ENCODE assay signal across 8 cellular contexts in the genomic region with DNA sequence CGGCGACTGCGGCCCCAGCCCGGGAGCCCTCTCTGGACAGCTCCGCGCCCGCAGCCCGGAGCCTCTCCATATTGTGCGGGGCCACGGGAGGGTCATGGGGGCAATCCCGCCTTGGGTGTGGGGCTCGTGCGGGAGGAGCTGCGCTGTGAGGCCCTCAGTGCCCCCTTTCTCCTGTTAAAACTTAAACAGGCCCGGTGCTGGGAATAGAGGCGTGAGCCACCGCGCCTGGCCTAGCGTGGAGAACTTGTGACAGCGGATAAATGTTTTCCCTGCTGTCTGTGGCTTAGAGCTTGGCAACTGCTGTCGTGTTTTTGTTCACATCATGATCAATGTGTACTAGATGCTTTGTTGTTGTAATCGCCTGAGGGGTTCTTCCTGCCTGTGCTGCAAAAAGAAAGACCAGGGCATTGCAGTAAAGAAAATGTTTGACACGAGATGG. TPM values are rescaled to one million over a fixed set of nuclear protein-coding genes. Genes with fewer than 3 reads are reported as not detected.
DNase-seq lines count a peak whose midpoint lies in the region; ATAC-seq, FAIRE-seq and TF ChIP-seq lines count a peak whose summit lies in the region.

No MANE protein-coding gene starts in this region.

- peak; percentile 24 for DNase-seq in A673 (ENCODE audit: low spot score)
- no peak for DNase-seq in Peyer's patch
- peak; percentile 14 for DNase-seq in dermis blood vessel endothelial cell
- DNase-seq in HepG2 (ENCODE audit: low spot score) = no peak
- no peak for DNase-seq in stimulated activated naive B cell treated with anti-CD40 and anti-IgM and Interleukin-4, amounts not matched to agents 10 μg/mL and 1 μg/mL and 100 μg/mL, for 72 hours
- no peak for DNase-seq in activated gamma-delta T cell (lab: John Stamatoyannopoulos, UW)

- H3K9ac ChIP-seq in HepG2 (ENCODE audit: insufficient read depth, low read depth, low read length) = peak overlapping the region; percentile 64

- H3K4me3 ChIP-seq in A673 (ENCODE audit: low read depth, low read length, poor library complexity, severe bottlenecking) = peak overlapping the region; percentile 67
- peak overlapping the region; percentile 76 to 95 (median 86) for H3K4me3 ChIP-seq in Peyer's patch
- peak overlapping the region; percentile 59 to 71 (median 67); a peak in 5 of 6 replicates for H3K4me3 ChIP-seq in HepG2 (replicated peaks in 1 of 3; ENCODE audit: insufficient read depth in 1 of 3, low read depth in 2 of 3, low read length in 3 of 3)

- peaks cover 12 to 13% of the 10 kb centered on the region in 2 donors for H3K36me3 Mint-ChIP-seq in stimulated activated naive B cell treated with anti-CD40 and anti-IgM and Interleukin-4, amounts not matched to agents 10 μg/mL and 1 μg/mL and 100 μg/mL, for 72 hours

- no peak overlapping the region for H2AFZ ChIP-seq in HepG2 (ENCODE audit: low read length)

- no peak for FAIRE-seq in HepG2 (lab: Jason Lieb, UNC)

- H3K9me3 Mint-ChIP-seq in stimulated activated naive B cell treated with anti-CD40 and anti-IgM and Interleukin-4, amounts not matched to agents 10 μg/mL and 1 μg/mL and 100 μg/mL, for 72 hours = peaks cover 3% of the 10 kb centered on the region in 2 donors

- H3K27ac Mint-ChIP-seq in stimulated activated naive B cell treated with anti-CD40 and anti-IgM and Interleukin-4, amounts not matched to agents 10 μg/mL and 1 μg/mL and 100 μg/mL, for 72 hours = peak overlapping the region; percentile 95

- in situ Hi-C loops in HepG2 (cut with HindIII; ENCODE audit: extremely low pct_ligation_motif_present, low pct_unique_long_range_greater_than_20kb) = no loop called here

- H3K27ac ChIP-seq in A673 (ENCODE audit: low read depth, low read length, poor library complexity, severe bottlenecking) (no peak overlapping the region), Peyer's patch (peak overlapping the region; percentile 87 to 94 (median 90)), HepG2 (ENCODE audit: extremely low read length, insufficient read depth, low read length) (peak overlapping the region; percentile 65)

- TF ChIP-seq RAD21 in HepG2 (CRISPR knock-in tag; IDR thresholded peaks at IDR 0.05) = no peak

- WGBS in HepG2 (ENCODE audit: low lambda C conversion rate) = 76% methylated on average over 15 of the region's 23 CpGs

- peak overlapping the region; percentile 68 for H3K4me2 ChIP-seq in HepG2 (ENCODE audit: low read depth, low read length)

- intact Hi-C loops in A673 (cut with micrococcal nuclease; ENCODE audit: unreplicated experiment) (no loop called here), HepG2 (cut with micrococcal nuclease; ENCODE audit: unreplicated experiment) (no loop called here)

- TF ChIP-seq CTCF in A673 (conservative IDR thresholded peaks at IDR 0.05; ENCODE audit: low read depth, low read length) (no peak), Peyer's patch (IDR thresholded peaks at IDR 0.05) (no peak), HepG2 (CRISPR knock-in tag; IDR thresholded peaks at IDR 0.05) (no peak)

- H3K4me3 Mint-ChIP-seq in stimulated activated naive B cell treated with anti-CD40 and anti-IgM and Interleukin-4, amounts not matched to agents 10 μg/mL and 1 μg/mL and 100 μg/mL, for 72 hours = peak overlapping the region; percentile 88 to 96

- no peaks in the 10 kb centered on the region for H3K9me3 ChIP-seq in A673 (ENCODE audit: low read depth, low read length, poor library complexity, severe bottlenecking)
- peaks cover 0 to 42% (median 0%) of the 10 kb centered on the region in 4 donors for H3K9me3 ChIP-seq in Peyer's patch
- no peaks in the 10 kb centered on the region for H3K9me3 ChIP-seq in HepG2 (ENCODE audit: low read length)

- POLR2A ChIA-PET in A673 (lab: Charles Lee; ENCODE audit: low non-redundant PET) (no interaction called here), HepG2 (lab: Yijun Ruan, JAX) (interaction anchor here (0.8 kb wide), 1 partner anchor 16 kb away, joined by 3 read pairs; no protein-coding TSS in a partner anchor)

- peaks cover 4% of the 10 kb centered on the region for H3K79me2 ChIP-seq in HepG2 (ENCODE audit: insufficient read depth, low read length)

- no peaks in the 10 kb centered on the region for H4K20me1 ChIP-seq in HepG2 (ENCODE audit: insufficient read depth, low read length)

- ATAC-seq in GM18511 (IDR thresholded peaks at IDR 0.05; ENCODE audit: unreplicated experiment) (peak; percentile 28), HepG2 (peak; percentile 50), GM21423 (IDR thresholded peaks at IDR 0.05; ENCODE audit: unreplicated experiment) (no peak)
- ATAC-seq in stimulated activated naive B cell treated with anti-CD40 and anti-IgM and Interleukin-4, amounts not matched to agents 10 μg/mL and 1 μg/mL and 100 μg/mL, for 72 hours (replicated peaks) = peak; percentile 49 to 57

- no peaks in the 10 kb centered on the region for H3K27me3 Mint-ChIP-seq in stimulated activated naive B cell treated with anti-CD40 and anti-IgM and Interleukin-4, amounts not matched to agents 10 μg/mL and 1 μg/mL and 100 μg/mL, for 72 hours

- H3K27me3 ChIP-seq in A673 (replicated peaks; ENCODE audit: insufficient read depth, low read depth, low read length, poor library complexity) (no peaks in the 10 kb centered on the region), Peyer's patch (no peaks in the 10 kb centered on the region), HepG2 (ENCODE audit: control insufficient read depth in 1 of 2, insufficient read depth in 2 of 2, low read length in 2 of 2) (no peaks in the 10 kb centered on the region; a peak in 1 of 5 replicates)

- H3K36me3 ChIP-seq in A673 (ENCODE audit: insufficient read depth, low read length, poor library complexity, severe bottlenecking) (no peaks in the 10 kb centered on the region), Peyer's patch (peaks cover 0 to 7% (median 0%) of the 10 kb centered on the region in 3 donors), HepG2 (replicated peaks in 1 of 2; ENCODE audit: control insufficient read depth in 1 of 2, insufficient read depth in 2 of 2, low read length in 2 of 2) (no peaks in the 10 kb centered on the region)

- CTCF ChIA-PET in A673 (lab: Charles Lee) = interaction anchor here (0.5 kb wide), 1 partner anchor 1775 kb away, joined by 3 read pairs; the partner anchor contains the start of gene ICAM5
- CTCF ChIA-PET in HepG2 (lab: Yijun Ruan, JAX; ENCODE audit: low intra/inter-chr PET ratio, low total read pairs) = no interaction called here

- no peak for TF ChIP-seq EP300 in HepG2 (IDR thresholded peaks at IDR 0.05; ENCODE audit: low read depth in 2 of 2, low read length in 2 of 2)
- no peak for TF ChIP-seq EP300 in HepG2 (CRISPR knock-in tag; IDR thresholded peaks at IDR 0.05; ENCODE audit: borderline replicate concordance)

- TF ChIP-seq POLR2A in Peyer's patch (IDR thresholded peaks at IDR 0.05) (no peak), HepG2 (IDR thresholded peaks at IDR 0.05; ENCODE audit: insufficient read depth in 1 of 2, low read depth in 2 of 2, low read length in 2 of 2) (no peak)

- BruUV-seq in A673 (replicated peaks; lab: Mats Ljungman, UMichigan) (TSS peak; percentile 69), HepG2 (replicated peaks; lab: Mats Ljungman, UMichigan) (TSS peak; percentile 89)

- H3K4me1 Mint-ChIP-seq in stimulated activated naive B cell treated with anti-CD40 and anti-IgM and Interleukin-4, amounts not matched to agents 10 μg/mL and 1 μg/mL and 100 μg/mL, for 72 hours = peaks cover 11 to 22% of the 10 kb centered on the region in 2 donors

- H3K4me1 ChIP-seq in A673 (ENCODE audit: insufficient read depth, low read length, poor library complexity, severe bottlenecking) (no peaks in the 10 kb centered on the region), Peyer's patch (peaks cover 0 to 10% (median 1%) of the 10 kb centered on the region in 4 donors), HepG2 (ENCODE audit: insufficient read depth, low read length) (peaks cover 26% of the 10 kb centered on the region)

RNA-seq across cellular contexts. Expression of gene ZNF844, which starts 0.6 kb away (rescaled TPM):
- total RNA-seq in A673 (2021) = 1.5 TPM in 2 replicates
- 10 to 100 TPM in 1 of 4 donors, 1 to 10 TPM in 3; 7.0 to 16.5 (median 9.6) TPM for total RNA-seq in Peyer's patch
- total RNA-seq in dermis blood vessel endothelial cell = 5.4 and 5.7 TPM in 2 replicates
- 3.2 and 6.0 TPM in 2 replicates for total RNA-seq in HepG2 (2016; rRNA removed; fragmentation: Illumina TruSeq; extraction: Trizol)
- 0.40 and 0.44 TPM in 2 replicates for total RNA-seq in HepG2 (2016; cell fraction: cytosol; rRNA removed; fragmentation: Illumina TruSeq; extraction: Trizol; ENCODE audit: low read depth)
- total RNA-seq in HepG2 (2016; cell fraction: insoluble cytoplasmic fraction; rRNA removed; fragmentation: Illumina TruSeq; extraction: Trizol) = 3.6 and 4.1 TPM in 2 replicates
- total RNA-seq in HepG2 (2016; cell fraction: membrane; rRNA removed; fragmentation: Illumina TruSeq; extraction: Trizol) = 1.1 and 1.6 TPM in 2 replicates
- 3.7 and 4.7 TPM in 2 replicates for total RNA-seq in HepG2 (2016; cell fraction: nucleus; rRNA removed; fragmentation: Illumina TruSeq; extraction: Trizol)
- polyA plus RNA-seq in HepG2 (2011; rRNA removed) = 0.90 and 1.0 TPM in 2 replicates
- 0.48 and 0.69 TPM in 2 replicates for polyA plus RNA-seq in HepG2 (2011; cell fraction: cytosol; rRNA removed)
- 0.95 and 1.3 TPM in 2 replicates for polyA plus RNA-seq in HepG2 (2011; cell fraction: nucleus; rRNA removed)
- 0.86 and 0.88 TPM in 2 replicates for polyA plus RNA-seq in HepG2 (2012)
- 0.11 and 0.16 TPM in 2 replicates for polyA plus RNA-seq in HepG2 (2016; cell fraction: cytosol; fragmentation: Illumina TruSeq; extraction: Trizol; ENCODE audit: low read depth)
- 1.7 and 1.9 TPM in 2 replicates for polyA plus RNA-seq in HepG2 (2016; cell fraction: insoluble cytoplasmic fraction; fragmentation: Illumina TruSeq; extraction: Trizol; ENCODE audit: low read depth)
- polyA plus RNA-seq in HepG2 (2016; cell fraction: membrane; fragmentation: Illumina TruSeq; extraction: Trizol; ENCODE audit: low read depth) = 0.32 and 0.49 TPM in 2 replicates
- 3.0 and 3.1 TPM in 2 replicates for polyA plus RNA-seq in HepG2 (2016; cell fraction: nucleus; fragmentation: Illumina TruSeq; extraction: Trizol; ENCODE audit: insufficient read depth, low read depth)
- 0.02 and 2.0 TPM in 2 replicates for polyA minus RNA-seq in HepG2 (2011; rRNA and poly(A)+ RNA removed; ENCODE audit: low replicate concordance)
- 1.2 TPM in 2 replicates for polyA minus RNA-seq in HepG2 (2011; cell fraction: cytosol; rRNA and poly(A)+ RNA removed)
- polyA minus RNA-seq in HepG2 (2011; cell fraction: nucleus; rRNA and poly(A)+ RNA removed) = 5.0 and 6.2 TPM in 2 replicates

RNA-seq across cellular contexts. Expression of gene ZNF878, which starts 12.4 kb away (rescaled TPM):
- total RNA-seq in A673 (2021) (1.3 and 1.5 TPM in 2 replicates), Peyer's patch (not detected), dermis blood vessel endothelial cell (0.17 and 0.70 TPM in 2 replicates), HepG2 (2016; rRNA removed; fragmentation: Illumina TruSeq; extraction: Trizol) (5.2 and 6.4 TPM in 2 replicates)
- 1.3 and 1.9 TPM in 2 replicates for total RNA-seq in HepG2 (2016; cell fraction: cytosol; rRNA removed; fragmentation: Illumina TruSeq; extraction: Trizol; ENCODE audit: low read depth)
- 5.5 and 5.8 TPM in 2 replicates for total RNA-seq in HepG2 (2016; cell fraction: insoluble cytoplasmic fraction; rRNA removed; fragmentation: Illumina TruSeq; extraction: Trizol)
- total RNA-seq in HepG2 (2016; cell fraction: membrane; rRNA removed; fragmentation: Illumina TruSeq; extraction: Trizol) = 2.1 and 3.0 TPM in 2 replicates
- 6.1 and 6.9 TPM in 2 replicates for total RNA-seq in HepG2 (2016; cell fraction: nucleus; rRNA removed; fragmentation: Illumina TruSeq; extraction: Trizol)
- polyA plus RNA-seq in HepG2 (2011; rRNA removed) = 0.46 and 0.52 TPM in 2 replicates
- 0.10 and 0.13 TPM in 2 replicates for polyA plus RNA-seq in HepG2 (2011; cell fraction: cytosol; rRNA removed)
- 0.59 and 0.92 TPM in 2 replicates for polyA plus RNA-seq in HepG2 (2011; cell fraction: nucleus; rRNA removed)
- 0.59 and 0.67 TPM in 2 replicates for polyA plus RNA-seq in HepG2 (2012)
- polyA plus RNA-seq in HepG2 (2016; cell fraction: cytosol; fragmentation: Illumina TruSeq; extraction: Trizol; ENCODE audit: low read depth) = 0.17 and 0.23 TPM in 2 replicates
- 2.0 and 2.3 TPM in 2 replicates for polyA plus RNA-seq in HepG2 (2016; cell fraction: insoluble cytoplasmic fraction; fragmentation: Illumina TruSeq; extraction: Trizol; ENCODE audit: low read depth)
- 0.21 and 0.30 TPM in 2 replicates for polyA plus RNA-seq in HepG2 (2016; cell fraction: membrane; fragmentation: Illumina TruSeq; extraction: Trizol; ENCODE audit: low read depth)
- 2.1 and 2.6 TPM in 2 replicates for polyA plus RNA-seq in HepG2 (2016; cell fraction: nucleus; fragmentation: Illumina TruSeq; extraction: Trizol; ENCODE audit: insufficient read depth, low read depth)
- polyA minus RNA-seq in HepG2 (2011; rRNA and poly(A)+ RNA removed; ENCODE audit: low replicate concordance) = 0.64 TPM in 1 of 2 replicates, not detected in the other
- polyA minus RNA-seq in HepG2 (2011; cell fraction: cytosol; rRNA and poly(A)+ RNA removed) = 0.62 and 0.79 TPM in 2 replicates
- polyA minus RNA-seq in HepG2 (2011; cell fraction: nucleus; rRNA and poly(A)+ RNA removed) = 6.6 and 6.7 TPM in 2 replicates

RNA-seq across cellular contexts. Expression of gene ZNF433, which starts 29.6 kb away (rescaled TPM):
- total RNA-seq in A673 (2021) (2.2 and 3.0 TPM in 2 replicates), Peyer's patch (1 to 10 TPM in 2 of 4 donors, under 1 TPM in 1, not detected in 1; 0.35 to 3.5 (median 1.7) TPM), dermis blood vessel endothelial cell (2.0 and 2.6 TPM in 2 replicates), HepG2 (2016; rRNA removed; fragmentation: Illumina TruSeq; extraction: Trizol) (4.9 and 5.8 TPM in 2 replicates)
- 0.44 and 1.4 TPM in 2 replicates for total RNA-seq in HepG2 (2016; cell fraction: cytosol; rRNA removed; fragmentation: Illumina TruSeq; extraction: Trizol; ENCODE audit: low read depth)
- 4.8 and 7.4 TPM in 2 replicates for total RNA-seq in HepG2 (2016; cell fraction: insoluble cytoplasmic fraction; rRNA removed; fragmentation: Illumina TruSeq; extraction: Trizol)
- 1.4 and 2.8 TPM in 2 replicates for total RNA-seq in HepG2 (2016; cell fraction: membrane; rRNA removed; fragmentation: Illumina TruSeq; extraction: Trizol)
- total RNA-seq in HepG2 (2016; cell fraction: nucleus; rRNA removed; fragmentation: Illumina TruSeq; extraction: Trizol) = 5.2 and 5.6 TPM in 2 replicates
- polyA plus RNA-seq in HepG2 (2011; rRNA removed) = 1.4 and 1.8 TPM in 2 replicates
- 0.82 and 1.2 TPM in 2 replicates for polyA plus RNA-seq in HepG2 (2011; cell fraction: cytosol; rRNA removed)
- 1.5 and 1.9 TPM in 2 replicates for polyA plus RNA-seq in HepG2 (2011; cell fraction: nucleus; rRNA removed)
- polyA plus RNA-seq in HepG2 (2012) = 2.0 and 2.4 TPM in 2 replicates
- 0.45 and 0.66 TPM in 2 replicates for polyA plus RNA-seq in HepG2 (2016; cell fraction: cytosol; fragmentation: Illumina TruSeq; extraction: Trizol; ENCODE audit: low read depth)
- polyA plus RNA-seq in HepG2 (2016; cell fraction: insoluble cytoplasmic fraction; fragmentation: Illumina TruSeq; extraction: Trizol; ENCODE audit: low read depth) = 4.0 and 5.4 TPM in 2 replicates
- 0.43 and 0.81 TPM in 2 replicates for polyA plus RNA-seq in HepG2 (2016; cell fraction: membrane; fragmentation: Illumina TruSeq; extraction: Trizol; ENCODE audit: low read depth)
- 13.0 and 14.6 TPM in 2 replicates for polyA plus RNA-seq in HepG2 (2016; cell fraction: nucleus; fragmentation: Illumina TruSeq; extraction: Trizol; ENCODE audit: insufficient read depth, low read depth)
- polyA minus RNA-seq in HepG2 (2011; rRNA and poly(A)+ RNA removed; ENCODE audit: low replicate concordance) = 1.7 TPM in 1 of 2 replicates, not detected in the other
- 1.2 and 2.0 TPM in 2 replicates for polyA minus RNA-seq in HepG2 (2011; cell fraction: cytosol; rRNA and poly(A)+ RNA removed)
- 5.8 and 7.9 TPM in 2 replicates for polyA minus RNA-seq in HepG2 (2011; cell fraction: nucleus; rRNA and poly(A)+ RNA removed)

Comparison
In these comparisons a context has a peak if more than half of its experiments do, and no peak if none do; other contexts are left out.
1. DNase-seq: peak in A673 (single experiment) and dermis blood vessel endothelial cell (single experiment); none in Peyer's patch (0 of 3), HepG2 (single experiment), stimulated activated naive B cell treated with anti-CD40 and anti-IgM and Interleukin-4, amounts not matched to agents 10 μg/mL and 1 μg/mL and 100 μg/mL, for 72 hours (single experiment) and activated gamma-delta T cell (single experiment).
2. Peak in every context shown above with its lines, with median percentiles within 50 percentile points of each other: H3K4me3 ChIP-seq.